ENCODE assay signal across 17 cellular contexts in the genomic region with DNA sequence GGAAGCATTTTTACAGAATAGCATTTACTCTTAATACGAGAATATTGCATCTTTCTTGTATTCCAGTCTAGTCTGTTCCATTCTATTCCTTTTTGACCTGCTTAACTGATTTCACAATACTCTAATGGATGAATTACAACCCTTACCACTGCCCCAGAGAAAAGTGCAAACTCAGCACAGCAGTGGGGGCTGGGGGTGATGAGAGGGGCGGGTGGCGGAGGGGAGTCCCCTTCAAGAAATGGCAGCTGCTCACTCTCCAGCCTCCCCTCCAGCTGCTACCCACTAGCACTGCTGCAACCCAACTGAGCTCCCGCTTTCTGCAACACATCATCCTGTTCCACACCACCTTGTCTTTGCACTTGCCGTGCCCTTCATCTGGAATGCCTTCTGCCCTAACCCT. TPM values are rescaled to one million over a fixed set of nuclear protein-coding genes. Genes with fewer than 3 reads are reported as not detected.
DNase-seq lines count a peak whose midpoint lies in the region; ATAC-seq and TF ChIP-seq lines count a peak whose summit lies in the region.
"Had no signal": no experiment of that assay in that cellular context is flagged by ENCODE, and none has a peak within 500 bp of the region (broad histone marks: within the 10 kb centered on the region; RNA-seq: fewer than 3 reads in every experiment).

No MANE protein-coding gene starts in this region.

- H3K18ac ChIP-seq in IMR-90 (ENCODE audit: low read depth, low read length) = no peak overlapping the region

- H4K5ac ChIP-seq in IMR-90 (ENCODE audit: low read depth, low read length) = no peak overlapping the region

- H3K4me3 ChIP-seq in IMR-90 (ENCODE audit: insufficient read depth, low read depth, low read length) = no peak overlapping the region
- H3K4me3 ChIP-seq: BLaER1, HAP-1 had no signal

- H3K27ac Mint-ChIP-seq in activated naive CD4-positive, alpha-beta T cell treated with anti-CD3 and anti-CD28 coated beads, Interleukin-2, amount 50 U/mL, for 24 hours = peak overlapping the region; percentile 9
- no peak overlapping the region for H3K27ac Mint-ChIP-seq in activated naive CD4-positive, alpha-beta T cell treated with anti-CD3 and anti-CD28 coated beads, Interleukin-2, amount 50 U/mL, for 72 hours
- H3K27ac Mint-ChIP-seq in glutamatergic neuron (ENCODE audit: unreplicated experiment) = no peak overlapping the region

- no peak overlapping the region for H3K4me3 Mint-ChIP-seq in activated naive CD4-positive, alpha-beta T cell treated with anti-CD3 and anti-CD28 coated beads, Interleukin-2, amount 50 U/mL, for 24 hours
- H3K4me3 Mint-ChIP-seq in glutamatergic neuron (ENCODE audit: unreplicated experiment) = no peak overlapping the region
- H3K4me3 Mint-ChIP-seq: CD8-positive, alpha-beta memory T cell had no signal

- TF ChIP-seq POLR2A in IMR-90 (IDR thresholded peaks at IDR 0.05; ENCODE audit: low read depth, low read length) = no peak

- no peaks in the 10 kb centered on the region for H3K9me3 Mint-ChIP-seq in activated naive CD4-positive, alpha-beta T cell treated with anti-CD3 and anti-CD28 coated beads, Interleukin-2, amount 50 U/mL, for 24 hours
- peaks cover 0 to 4% of the 10 kb centered on the region in 2 donors for H3K9me3 Mint-ChIP-seq in activated naive CD4-positive, alpha-beta T cell treated with anti-CD3 and anti-CD28 coated beads, Interleukin-2, amount 50 U/mL, for 72 hours
- H3K9me3 Mint-ChIP-seq in glutamatergic neuron (ENCODE audit: unreplicated experiment) = no peaks in the 10 kb centered on the region
- H3K9me3 Mint-ChIP-seq: CD8-positive, alpha-beta memory T cell had no signal

- peaks cover 25% of the 10 kb centered on the region for H3K4me1 Mint-ChIP-seq in activated naive CD4-positive, alpha-beta T cell treated with anti-CD3 and anti-CD28 coated beads, Interleukin-2, amount 50 U/mL, for 24 hours
- H3K4me1 Mint-ChIP-seq in glutamatergic neuron (ENCODE audit: low read depth, unreplicated experiment) = peaks cover 4% of the 10 kb centered on the region

- no peak for ATAC-seq in activated naive CD4-positive, alpha-beta T cell treated with anti-CD3 and anti-CD28 coated beads, Interleukin-2, amount 50 U/mL, for 72 hours
- ATAC-seq in IMR-90 (ENCODE audit: low read depth) = no peak

- H3K79me1 ChIP-seq in IMR-90 (ENCODE audit: low read depth in 1 of 2, low read length in 2 of 2) = no peaks in the 10 kb centered on the region

- in situ Hi-C loops in IMR-90 (cut with MboI; ENCODE audit: low sequenced_read_pairs) = loop anchor here (10.0 kb wide), 1 partner anchor 145 kb away; no protein-coding TSS in a partner anchor

- CTCF ChIA-PET in IMR-90 (lab: Yijun Ruan, JAX) = interaction anchor here (0.8 kb wide), 1 partner anchor 10 kb away, joined by 3 read pairs; no protein-coding TSS in a partner anchor

- no peak overlapping the region for H3K4me2 ChIP-seq in IMR-90 (ENCODE audit: low read depth, low read length)
- H3K4me2 ChIP-seq: BLaER1 had no signal

- no peak overlapping the region for H3K14ac ChIP-seq in IMR-90 (replicated peaks; ENCODE audit: low read depth, low read length)

- dilution Hi-C loops in IMR-90 (cut with HindIII; ENCODE audit: low sequenced_read_pairs, unreplicated experiment) = no loop called here

- H3K27me3 Mint-ChIP-seq in activated naive CD4-positive, alpha-beta T cell treated with anti-CD3 and anti-CD28 coated beads, Interleukin-2, amount 50 U/mL, for 24 hours = no peaks in the 10 kb centered on the region
- H3K27me3 Mint-ChIP-seq in glutamatergic neuron (ENCODE audit: unreplicated experiment) = peaks cover 2% of the 10 kb centered on the region
- H3K27me3 Mint-ChIP-seq: CD8-positive, alpha-beta memory T cell had no signal

- WGBS in IMR-90 (ENCODE audit: extremely low coverage in 2 of 2, insufficient read length in 1 of 2), 2 experiments = 24% methylated on average over 2 of the region's 5 CpGs; no CpG with 5 or more reads in 1 of the 2 experiments

- H2AK5ac ChIP-seq in IMR-90 (ENCODE audit: low read depth, low read length) = no peak overlapping the region

- H3K23ac ChIP-seq in IMR-90 (ENCODE audit: low read depth, low read length) = no peak overlapping the region

- H4K20me1 ChIP-seq in IMR-90 (ENCODE audit: insufficient read depth, low read length) = no peaks in the 10 kb centered on the region
- H4K20me1 ChIP-seq: BLaER1 had no signal

- no peak overlapping the region for H3K27ac ChIP-seq in IMR-90 (ENCODE audit: insufficient read depth, low read length)
- H3K27ac ChIP-seq: BLaER1 had no signal

- DNase-seq in NCI-H2227 (lab: John Stamatoyannopoulos, UW; ENCODE audit: unreplicated experiment) = peak; percentile 39
- DNase-seq in NCI-H2227 treated with DMSO at 0.1 percent for 48 hours (lab: John Stamatoyannopoulos, UW) = no peak
- no peak for DNase-seq in activated naive CD4-positive, alpha-beta T cell treated with anti-CD3 and anti-CD28 coated beads, Interleukin-2, amount 50 U/mL, for 72 hours (ENCODE audit: low spot score in 2 of 2)
- no peak for DNase-seq in IMR-90
- peak; percentile 29 for DNase-seq in glutamatergic neuron
- no peak for DNase-seq in NCI-H1092 treated with DMSO at 0.1 percent for 48 hours (lab: John Stamatoyannopoulos, UW)
- no peak for DNase-seq in cerebellar nuclear complex (lab: John Stamatoyannopoulos, UW)
- DNase-seq: 8988T; AML-193; Caco-2; CD8-positive, alpha-beta memory T cell; DMS53; EL; GOT3 had no signal

- H2BK5ac ChIP-seq in IMR-90 (ENCODE audit: low read depth, low read length, poor library complexity, severe bottlenecking) = no peak overlapping the region

- peaks cover 2% of the 10 kb centered on the region; the same call in 1 of the 2 replicates for H3K4me1 ChIP-seq in IMR-90 (ENCODE audit: control insufficient read depth, insufficient read depth, low read length)
- H3K4me1 ChIP-seq: HAP-1 had no signal

- H4K8ac ChIP-seq in IMR-90 (ENCODE audit: low read depth in 2 of 2, low read length in 2 of 2) = no peak overlapping the region

- H3K56ac ChIP-seq in IMR-90 (ENCODE audit: extremely low read depth, insufficient read depth, low read length) = no peak overlapping the region

- H2AK9ac ChIP-seq in IMR-90 (replicated peaks; ENCODE audit: low read depth, low read length, poor library complexity) = no peak overlapping the region

- no peak overlapping the region for H3K4ac ChIP-seq in IMR-90 (ENCODE audit: low read depth, low read length)

- H3K9me3 ChIP-seq in IMR-90 (ENCODE audit: control insufficient read depth, insufficient read depth, low read length) = no peaks in the 10 kb centered on the region
- H3K9me3 ChIP-seq: BLaER1, Caco-2, HAP-1 had no signal

- TF ChIP-seq CTCF in IMR-90 (conservative IDR thresholded peaks at IDR 0.05; ENCODE audit: low read depth, low read length) (no peak), glutamatergic neuron (IDR thresholded peaks at IDR 0.05; ENCODE audit: partially characterized antibody, unreplicated experiment) (no peak)

- TF ChIP-seq RAD21 in IMR-90 (IDR thresholded peaks at IDR 0.05; ENCODE audit: low read length) = no peak

- no peak overlapping the region for H4K91ac ChIP-seq in IMR-90 (ENCODE audit: insufficient read depth, low read depth, low read length)

- BruUV-seq in IMR-90 (replicated peaks; lab: Mats Ljungman, UMichigan) = no TSS peak

- no peak overlapping the region for H2BK120ac ChIP-seq in IMR-90 (ENCODE audit: low read depth, low read length)

- H3K36me3 ChIP-seq in IMR-90 (ENCODE audit: control insufficient read depth, insufficient read depth, low read length) = no peaks in the 10 kb centered on the region
- H3K36me3 ChIP-seq: BLaER1, HAP-1 had no signal

- no peak overlapping the region for H2AFZ ChIP-seq in IMR-90 (replicated peaks; ENCODE audit: low read length, poor library complexity)

- H3K27me3 ChIP-seq in IMR-90 (ENCODE audit: control insufficient read depth, insufficient read depth, low read length) = peaks cover 13% of the 10 kb centered on the region
- H3K27me3 ChIP-seq: BLaER1 had no signal

- no peak overlapping the region for H2BK15ac ChIP-seq in IMR-90 (ENCODE audit: low read depth, low read length)

- H3K36me3 Mint-ChIP-seq in activated naive CD4-positive, alpha-beta T cell treated with anti-CD3 and anti-CD28 coated beads, Interleukin-2, amount 50 U/mL, for 24 hours = no peaks in the 10 kb centered on the region
- peaks cover 0 to 5% of the 10 kb centered on the region in 2 donors for H3K36me3 Mint-ChIP-seq in activated naive CD4-positive, alpha-beta T cell treated with anti-CD3 and anti-CD28 coated beads, Interleukin-2, amount 50 U/mL, for 72 hours
- no peaks in the 10 kb centered on the region for H3K36me3 Mint-ChIP-seq in glutamatergic neuron (ENCODE audit: unreplicated experiment)
- H3K36me3 Mint-ChIP-seq: CD8-positive, alpha-beta memory T cell had no signal

- H3K9ac ChIP-seq in IMR-90 (ENCODE audit: low read depth, low read length) = no peak overlapping the region
- H3K9ac ChIP-seq: BLaER1 had no signal

- POLR2A ChIA-PET in IMR-90 (lab: Charles Lee; ENCODE audit: unreplicated experiment) = no interaction called here

- intact Hi-C loops in IMR-90 (cut with micrococcal nuclease) = no loop called here

- no peak overlapping the region for H2BK20ac ChIP-seq in IMR-90 (ENCODE audit: low read depth, low read length)

- H3K9me1 ChIP-seq in IMR-90 (ENCODE audit: insufficient read depth, low read length) = no peaks in the 10 kb centered on the region

TF ChIP-seq in IMR-90, 13 proteins besides CTCF, POLR2A, EP300 and RAD21 (continues in another document):
- TF ChIP-seq MXI1 (IDR thresholded peaks at IDR 0.05; ENCODE audit: borderline replicate concordance, low read depth, low read length) (no peak), RCOR1 (IDR thresholded peaks at IDR 0.05; ENCODE audit: insufficient replicate concordance, low read length) (no peak)

RNA-seq across cellular contexts. Expression of a gene that starts 30.1 kb away (rescaled TPM):
- total RNA-seq in activated naive CD4-positive, alpha-beta T cell treated with anti-CD3 and anti-CD28 coated beads, Interleukin-2, amount 50 U/mL, for 72 hours = 100 to 1,000 TPM; 280 to 408 TPM
- total RNA-seq in IMR-90 (2012; rRNA removed) = 6.1 and 7.2 TPM in 2 replicates
- 12.8 and 18.5 TPM in 2 replicates for polyA plus RNA-seq in IMR-90 (2012; rRNA removed)
- 12.2 and 21.8 TPM in 2 replicates for polyA plus RNA-seq in IMR-90 (2012; cell fraction: cytosol; rRNA removed)
- 50.1 and 73.1 TPM in 2 replicates for polyA plus RNA-seq in IMR-90 (2012; cell fraction: nucleus; rRNA removed; ENCODE audit: low replicate concordance)
- 22.7 TPM for total RNA-seq in glutamatergic neuron (ENCODE audit: unreplicated experiment)

RNA-seq across cellular contexts. Expression of a gene that starts 57.5 kb away (rescaled TPM):
- total RNA-seq in activated naive CD4-positive, alpha-beta T cell treated with anti-CD3 and anti-CD28 coated beads, Interleukin-2, amount 50 U/mL, for 72 hours = 10 to 100 TPM; 15.6 to 19.4 TPM
- 6.6 and 7.5 TPM in 2 replicates for total RNA-seq in IMR-90 (2012; rRNA removed)
- 7.1 and 7.5 TPM in 2 replicates for polyA plus RNA-seq in IMR-90 (2012; rRNA removed)
- polyA plus RNA-seq in IMR-90 (2012; cell fraction: cytosol; rRNA removed) = 5.0 and 5.7 TPM in 2 replicates
- polyA plus RNA-seq in IMR-90 (2012; cell fraction: nucleus; rRNA removed; ENCODE audit: low replicate concordance) = 6.7 and 15.6 TPM in 2 replicates
- total RNA-seq in glutamatergic neuron (ENCODE audit: unreplicated experiment) = 10.2 TPM

RNA-seq across cellular contexts. Expression of a gene that starts 57.9 kb away (rescaled TPM):
- 1 to 10 TPM; 2.0 to 9.6 TPM for total RNA-seq in activated naive CD4-positive, alpha-beta T cell treated with anti-CD3 and anti-CD28 coated beads, Interleukin-2, amount 50 U/mL, for 72 hours
- total RNA-seq in IMR-90 (2012; rRNA removed) (1.4 TPM in 2 replicates), glutamatergic neuron (ENCODE audit: unreplicated experiment) (not detected)
- 2.5 and 3.5 TPM in 2 replicates for polyA plus RNA-seq in IMR-90 (2012; rRNA removed)
- 0.83 and 2.4 TPM in 2 replicates for polyA plus RNA-seq in IMR-90 (2012; cell fraction: cytosol; rRNA removed)
- polyA plus RNA-seq in IMR-90 (2012; cell fraction: nucleus; rRNA removed; ENCODE audit: low replicate concordance) = 2.2 and 9.6 TPM in 2 replicates

Comparison
In these comparisons a context has a peak if more than half of its experiments do, and no peak if none do; other contexts are left out.
1. DNase-seq: peak in NCI-H2227 (single experiment) and glutamatergic neuron (single experiment); none in NCI-H2227 treated with DMSO at 0.1 percent for 48 hours (single experiment), activated naive CD4-positive, alpha-beta T cell treated with anti-CD3 and anti-CD28 coated beads, Interleukin-2, amount 50 U/mL, for 72 hours (0 of 2), IMR-90 (single experiment), NCI-H1092 treated with DMSO at 0.1 percent for 48 hours (single experiment) and cerebellar nuclear complex (0 of 2).
2. RNA of a gene that starts 30.1 kb away (total RNA-seq): 280 to 408 TPM in activated naive CD4-positive, alpha-beta T cell treated with anti-CD3 and anti-CD28 coated beads, Interleukin-2, amount 50 U/mL, for 72 hours; 22.7 TPM in glutamatergic neuron (single experiment) and 6.1 to 7.2 TPM in IMR-90; every median in the first group is over 10 times any median in the second.